17 cellular contexts compared by ENCODE assay signal in genomic region chr17:17117923-17118322, GRCh38.
DNase-seq lines count a peak whose midpoint lies in the region; ATAC-seq lines count a peak whose summit lies in the region.
"Had no signal": no experiment of that assay in that cellular context is flagged by ENCODE, and none has a peak within 500 bp of the region (broad histone marks: within the 10 kb centered on the region; RNA-seq: fewer than 3 reads in every experiment).

No MANE protein-coding gene starts in this region.

- no peak overlapping the region for H3K4me3 Mint-ChIP-seq in activated naive CD4-positive, alpha-beta T cell treated with anti-CD3 and anti-CD28 coated beads, Interleukin-2, amount 10 ng/mL, durations not matched to agents 7 days and 5 days
- H3K4me3 Mint-ChIP-seq: activated T-cell treated with anti-CD3 and anti-CD28 coated beads, Interleukin-2, amount 50 U/mL, for 4 hours; nephron progenitor cell; type B pancreatic cell; WTC11 had no signal

- no peak for ATAC-seq in HG02870 (IDR thresholded peaks at IDR 0.05; ENCODE audit: unreplicated experiment)
- ATAC-seq: activated T-cell treated with anti-CD3 and anti-CD28 coated beads, Interleukin-2, amount 50 U/mL, for 4 hours; Panc1; WTC11 had no signal

- H3K9me3 Mint-ChIP-seq in activated naive CD4-positive, alpha-beta T cell treated with anti-CD3 and anti-CD28 coated beads, Interleukin-2, amount 10 ng/mL, durations not matched to agents 7 days and 5 days = peaks cover 5% of the 10 kb centered on the region
- H3K9me3 Mint-ChIP-seq: activated T-cell treated with anti-CD3 and anti-CD28 coated beads, Interleukin-2, amount 50 U/mL, for 4 hours; nephron progenitor cell; type B pancreatic cell; WTC11 had no signal

- H3K9me3 ChIP-seq in KOPT-K1 (ENCODE audit: insufficient read depth, low read length, poor library complexity, severe bottlenecking) = no peaks in the 10 kb centered on the region
- H3K9me3 ChIP-seq in effector memory CD4-positive, alpha-beta T cell (ENCODE audit: control insufficient read depth, low read length) = no peaks in the 10 kb centered on the region

- CTCF ChIA-PET in activated naive CD4-positive, alpha-beta T cell treated with anti-CD3 and anti-CD28 coated beads, Interleukin-2, amount 10 ng/mL, durations not matched to agents 7 days and 5 days (lab: Charles Lee) = no interaction called here

- H3K4me1 Mint-ChIP-seq in activated naive CD4-positive, alpha-beta T cell treated with anti-CD3 and anti-CD28 coated beads, Interleukin-2, amount 10 ng/mL, durations not matched to agents 7 days and 5 days = peaks cover 83% of the 10 kb centered on the region

- no peaks in the 10 kb centered on the region for H3K27me3 ChIP-seq in effector memory CD4-positive, alpha-beta T cell (replicated peaks; ENCODE audit: control insufficient read depth, insufficient read depth, low read length, poor library complexity, severe bottlenecking)

- no peaks in the 10 kb centered on the region for H3K27me3 Mint-ChIP-seq in activated naive CD4-positive, alpha-beta T cell treated with anti-CD3 and anti-CD28 coated beads, Interleukin-2, amount 10 ng/mL, durations not matched to agents 7 days and 5 days
- H3K27me3 Mint-ChIP-seq: type B pancreatic cell had no signal

- H3K4me1 ChIP-seq in effector memory CD4-positive, alpha-beta T cell (ENCODE audit: control insufficient read depth, insufficient read depth, low read length, poor library complexity, severe bottlenecking) = peaks cover 67% of the 10 kb centered on the region

- peak overlapping the region; percentile 5 for H3K27ac Mint-ChIP-seq in activated naive CD4-positive, alpha-beta T cell treated with anti-CD3 and anti-CD28 coated beads, Interleukin-2, amount 10 ng/mL, durations not matched to agents 7 days and 5 days
- H3K27ac Mint-ChIP-seq: type B pancreatic cell had no signal

- no peak for DNase-seq in activated naive CD4-positive, alpha-beta T cell treated with anti-CD3 and anti-CD28 coated beads, Interleukin-2, amount 10 ng/mL, durations not matched to agents 7 days and 5 days
- no peak for DNase-seq in activated naive CD4-positive, alpha-beta T cell (lab: John Stamatoyannopoulos, UW)
- no peak for DNase-seq in effector memory CD4-positive, alpha-beta T cell
- DNase-seq in NCI-H1694 treated with DMSO at 0.1 percent for 48 hours (lab: John Stamatoyannopoulos, UW) = no peak
- DNase-seq in dermis blood vessel endothelial cell = no peak
- DNase-seq: activated T-cell treated with anti-CD3 and anti-CD28 coated beads, Interleukin-2, amount 50 U/mL, for 4 hours; effector CD4-positive, alpha-beta T cell; MM.1S; NCI-H2029 treated with DMSO at 0.1 percent for 48 hours; NCI-H748 treated with DMSO at 0.1 percent for 48 hours; nephron progenitor cell had no signal

- H3K36me3 ChIP-seq in KOPT-K1 (ENCODE audit: insufficient read depth, low read length) = no peaks in the 10 kb centered on the region; the same call in 1 of the 2 replicates
- H3K36me3 ChIP-seq in effector memory CD4-positive, alpha-beta T cell (ENCODE audit: control insufficient read depth, insufficient read depth, low read length) = no peaks in the 10 kb centered on the region

- H3K36me3 Mint-ChIP-seq in activated naive CD4-positive, alpha-beta T cell treated with anti-CD3 and anti-CD28 coated beads, Interleukin-2, amount 10 ng/mL, durations not matched to agents 7 days and 5 days = peaks cover 9% of the 10 kb centered on the region
- H3K36me3 Mint-ChIP-seq: WTC11 had no signal

- no peak overlapping the region for H3K4me3 ChIP-seq in effector memory CD4-positive, alpha-beta T cell (ENCODE audit: insufficient read depth, low read depth, low read length, poor library complexity, severe bottlenecking)
- no peak overlapping the region for H3K4me3 ChIP-seq in skin epidermis

- H3K27ac ChIP-seq in KOPT-K1 (ENCODE audit: low read depth, low read length, poor library complexity, severe bottlenecking) = peak overlapping the region; percentile 33
- H3K27ac ChIP-seq in effector memory CD4-positive, alpha-beta T cell (ENCODE audit: insufficient read depth, low read length, poor library complexity, severe bottlenecking) = peak overlapping the region; percentile 75
- peak overlapping the region in 16 of 21 experiments; percentile 52 to 88 (median 71) for H3K27ac ChIP-seq in skin epidermis
